In the genomic region with DNA sequence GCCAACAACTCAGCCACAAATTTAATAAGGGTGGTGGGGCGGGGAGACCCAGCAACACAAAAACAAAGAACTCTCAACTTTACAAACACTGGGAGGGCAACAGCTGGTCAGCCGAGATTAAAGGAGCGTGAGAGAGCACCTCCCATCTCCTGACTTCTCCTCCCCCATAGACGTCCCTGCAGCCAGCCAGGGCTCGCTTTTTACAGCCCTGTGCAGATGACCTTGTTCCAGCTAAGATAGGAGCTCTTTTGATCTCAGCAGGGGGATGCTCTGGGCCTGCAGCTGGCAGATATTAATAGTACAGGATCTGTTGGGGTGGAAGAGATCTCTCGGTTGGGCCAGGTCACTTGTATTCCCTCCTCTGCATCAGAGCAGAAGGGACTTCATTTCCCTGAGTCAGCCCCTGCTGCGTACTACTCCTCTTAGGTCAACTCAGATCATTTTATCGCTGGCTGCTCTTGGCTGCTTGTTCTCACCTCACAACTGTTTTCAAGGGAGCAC, we compare ENCODE assay signal across 1 cellular context.
TF ChIP-seq lines count a peak whose summit lies in the region.

No MANE protein-coding gene starts in this region.

TF ChIP-seq in K562, 482 proteins besides CTCF, POLR2A, EP300 and RAD21 (continued from another document and continues in another):
- no peak for TF ChIP-seq SMARCA5 (IDR thresholded peaks at IDR 0.05)
- no peak for TF ChIP-seq RBM34 (IDR thresholded peaks at IDR 0.05; ENCODE audit: borderline replicate concordance, insufficient read depth, low read length)
- no peak for TF ChIP-seq PTBP1 (IDR thresholded peaks at IDR 0.05; ENCODE audit: low read depth, low read length)
- TF ChIP-seq EGR1 (conservative IDR thresholded peaks at IDR 0.05), result peak; percentile 45
- no peak for TF ChIP-seq ZNF324 (CRISPR knock-in tag; IDR thresholded peaks at IDR 0.05)
- TF ChIP-seq DDX20 (tag; IDR thresholded peaks at IDR 0.05; ENCODE audit: low read depth), result no peak
- peak; percentile 97 for TF ChIP-seq NBN (IDR thresholded peaks at IDR 0.05; ENCODE audit: low read depth)
- TF ChIP-seq, protein P1, sequence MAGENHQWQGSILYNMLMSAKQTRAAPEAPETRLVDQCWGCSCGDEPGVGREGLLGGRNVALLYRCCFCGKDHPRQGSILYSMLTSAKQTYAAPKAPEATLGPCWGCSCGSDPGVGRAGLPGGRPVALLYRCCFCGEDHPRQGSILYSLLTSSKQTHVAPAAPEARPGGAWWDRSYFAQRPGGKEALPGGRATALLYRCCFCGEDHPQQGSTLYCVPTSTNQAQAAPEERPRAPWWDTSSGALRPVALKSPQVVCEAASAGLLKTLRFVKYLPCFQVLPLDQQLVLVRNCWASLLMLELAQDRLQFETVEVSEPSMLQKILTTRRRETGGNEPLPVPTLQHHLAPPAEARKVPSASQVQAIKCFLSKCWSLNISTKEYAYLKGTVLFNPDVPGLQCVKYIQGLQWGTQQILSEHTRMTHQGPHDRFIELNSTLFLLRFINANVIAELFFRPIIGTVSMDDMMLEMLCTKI (IDR thresholded peaks at IDR 0.05; ENCODE audit: partially characterized antibody), result no peak
- TF ChIP-seq, protein P2, sequence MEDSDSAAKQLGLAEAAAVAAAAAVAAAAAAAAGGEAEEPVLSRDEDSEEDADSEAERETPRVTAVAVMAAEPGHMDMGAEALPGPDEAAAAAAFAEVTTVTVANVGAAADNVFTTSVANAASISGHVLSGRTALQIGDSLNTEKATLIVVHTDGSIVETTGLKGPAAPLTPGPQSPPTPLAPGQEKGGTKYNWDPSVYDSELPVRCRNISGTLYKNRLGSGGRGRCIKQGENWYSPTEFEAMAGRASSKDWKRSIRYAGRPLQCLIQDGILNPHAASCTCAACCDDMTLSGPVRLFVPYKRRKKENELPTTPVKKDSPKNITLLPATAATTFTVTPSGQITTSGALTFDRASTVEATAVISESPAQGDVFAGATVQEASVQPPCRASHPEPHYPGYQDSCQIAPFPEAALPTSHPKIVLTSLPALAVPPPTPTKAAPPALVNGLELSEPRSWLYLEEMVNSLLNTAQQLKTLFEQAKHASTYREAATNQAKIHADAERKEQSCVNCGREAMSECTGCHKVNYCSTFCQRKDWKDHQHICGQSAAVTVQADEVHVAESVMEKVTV (CRISPR knock-in tag; IDR thresholded peaks at IDR 0.05), result no peak
- TF ChIP-seq, protein P3, sequence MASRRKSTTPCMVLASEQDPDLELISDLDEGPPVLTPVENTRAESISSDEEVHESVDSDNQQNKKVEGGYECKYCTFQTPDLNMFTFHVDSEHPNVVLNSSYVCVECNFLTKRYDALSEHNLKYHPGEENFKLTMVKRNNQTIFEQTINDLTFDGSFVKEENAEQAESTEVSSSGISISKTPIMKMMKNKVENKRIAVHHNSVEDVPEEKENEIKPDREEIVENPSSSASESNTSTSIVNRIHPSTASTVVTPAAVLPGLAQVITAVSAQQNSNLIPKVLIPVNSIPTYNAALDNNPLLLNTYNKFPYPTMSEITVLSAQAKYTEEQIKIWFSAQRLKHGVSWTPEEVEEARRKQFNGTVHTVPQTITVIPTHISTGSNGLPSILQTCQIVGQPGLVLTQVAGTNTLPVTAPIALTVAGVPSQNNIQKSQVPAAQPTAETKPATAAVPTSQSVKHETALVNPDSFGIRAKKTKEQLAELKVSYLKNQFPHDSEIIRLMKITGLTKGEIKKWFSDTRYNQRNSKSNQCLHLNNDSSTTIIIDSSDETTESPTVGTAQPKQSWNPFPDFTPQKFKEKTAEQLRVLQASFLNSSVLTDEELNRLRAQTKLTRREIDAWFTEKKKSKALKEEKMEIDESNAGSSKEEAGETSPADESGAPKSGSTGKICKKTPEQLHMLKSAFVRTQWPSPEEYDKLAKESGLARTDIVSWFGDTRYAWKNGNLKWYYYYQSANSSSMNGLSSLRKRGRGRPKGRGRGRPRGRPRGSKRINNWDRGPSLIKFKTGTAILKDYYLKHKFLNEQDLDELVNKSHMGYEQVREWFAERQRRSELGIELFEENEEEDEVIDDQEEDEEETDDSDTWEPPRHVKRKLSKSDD (conservative IDR thresholded peaks at IDR 0.05; ENCODE audit: low read length), result 0 out of 2 replicates have a peak, but pooled peaks have one; percentile 30
- TF ChIP-seq HDAC3 (IDR thresholded peaks at IDR 0.05; ENCODE audit: borderline replicate concordance, partially characterized antibody), result peak; percentile 92
- TF ChIP-seq, protein P4, sequence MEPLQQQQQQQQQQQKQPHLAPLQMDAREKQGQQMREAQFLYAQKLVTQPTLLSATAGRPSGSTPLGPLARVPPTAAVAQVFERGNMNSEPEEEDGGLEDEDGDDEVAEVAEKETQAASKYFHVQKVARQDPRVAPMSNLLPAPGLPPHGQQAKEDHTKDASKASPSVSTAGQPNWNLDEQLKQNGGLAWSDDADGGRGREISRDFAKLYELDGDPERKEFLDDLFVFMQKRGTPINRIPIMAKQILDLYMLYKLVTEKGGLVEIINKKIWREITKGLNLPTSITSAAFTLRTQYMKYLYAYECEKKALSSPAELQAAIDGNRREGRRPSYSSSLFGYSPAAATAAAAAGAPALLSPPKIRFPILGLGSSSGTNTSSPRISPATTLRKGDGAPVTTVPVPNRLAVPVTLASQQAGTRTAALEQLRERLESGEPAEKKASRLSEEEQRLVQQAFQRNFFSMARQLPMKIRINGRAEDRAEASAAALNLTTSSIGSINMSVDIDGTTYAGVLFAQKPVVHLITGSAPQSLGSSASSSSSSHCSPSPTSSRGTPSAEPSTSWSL (CRISPR knock-in tag; IDR thresholded peaks at IDR 0.05; ENCODE audit: borderline replicate concordance), result no peak
- TF ChIP-seq ZBTB17 (CRISPR knock-in tag; IDR thresholded peaks at IDR 0.05), result no peak
- peak; percentile 68 for TF ChIP-seq MAFF (IDR thresholded peaks at IDR 0.05; ENCODE audit: low read length)
- TF ChIP-seq, protein P5, sequence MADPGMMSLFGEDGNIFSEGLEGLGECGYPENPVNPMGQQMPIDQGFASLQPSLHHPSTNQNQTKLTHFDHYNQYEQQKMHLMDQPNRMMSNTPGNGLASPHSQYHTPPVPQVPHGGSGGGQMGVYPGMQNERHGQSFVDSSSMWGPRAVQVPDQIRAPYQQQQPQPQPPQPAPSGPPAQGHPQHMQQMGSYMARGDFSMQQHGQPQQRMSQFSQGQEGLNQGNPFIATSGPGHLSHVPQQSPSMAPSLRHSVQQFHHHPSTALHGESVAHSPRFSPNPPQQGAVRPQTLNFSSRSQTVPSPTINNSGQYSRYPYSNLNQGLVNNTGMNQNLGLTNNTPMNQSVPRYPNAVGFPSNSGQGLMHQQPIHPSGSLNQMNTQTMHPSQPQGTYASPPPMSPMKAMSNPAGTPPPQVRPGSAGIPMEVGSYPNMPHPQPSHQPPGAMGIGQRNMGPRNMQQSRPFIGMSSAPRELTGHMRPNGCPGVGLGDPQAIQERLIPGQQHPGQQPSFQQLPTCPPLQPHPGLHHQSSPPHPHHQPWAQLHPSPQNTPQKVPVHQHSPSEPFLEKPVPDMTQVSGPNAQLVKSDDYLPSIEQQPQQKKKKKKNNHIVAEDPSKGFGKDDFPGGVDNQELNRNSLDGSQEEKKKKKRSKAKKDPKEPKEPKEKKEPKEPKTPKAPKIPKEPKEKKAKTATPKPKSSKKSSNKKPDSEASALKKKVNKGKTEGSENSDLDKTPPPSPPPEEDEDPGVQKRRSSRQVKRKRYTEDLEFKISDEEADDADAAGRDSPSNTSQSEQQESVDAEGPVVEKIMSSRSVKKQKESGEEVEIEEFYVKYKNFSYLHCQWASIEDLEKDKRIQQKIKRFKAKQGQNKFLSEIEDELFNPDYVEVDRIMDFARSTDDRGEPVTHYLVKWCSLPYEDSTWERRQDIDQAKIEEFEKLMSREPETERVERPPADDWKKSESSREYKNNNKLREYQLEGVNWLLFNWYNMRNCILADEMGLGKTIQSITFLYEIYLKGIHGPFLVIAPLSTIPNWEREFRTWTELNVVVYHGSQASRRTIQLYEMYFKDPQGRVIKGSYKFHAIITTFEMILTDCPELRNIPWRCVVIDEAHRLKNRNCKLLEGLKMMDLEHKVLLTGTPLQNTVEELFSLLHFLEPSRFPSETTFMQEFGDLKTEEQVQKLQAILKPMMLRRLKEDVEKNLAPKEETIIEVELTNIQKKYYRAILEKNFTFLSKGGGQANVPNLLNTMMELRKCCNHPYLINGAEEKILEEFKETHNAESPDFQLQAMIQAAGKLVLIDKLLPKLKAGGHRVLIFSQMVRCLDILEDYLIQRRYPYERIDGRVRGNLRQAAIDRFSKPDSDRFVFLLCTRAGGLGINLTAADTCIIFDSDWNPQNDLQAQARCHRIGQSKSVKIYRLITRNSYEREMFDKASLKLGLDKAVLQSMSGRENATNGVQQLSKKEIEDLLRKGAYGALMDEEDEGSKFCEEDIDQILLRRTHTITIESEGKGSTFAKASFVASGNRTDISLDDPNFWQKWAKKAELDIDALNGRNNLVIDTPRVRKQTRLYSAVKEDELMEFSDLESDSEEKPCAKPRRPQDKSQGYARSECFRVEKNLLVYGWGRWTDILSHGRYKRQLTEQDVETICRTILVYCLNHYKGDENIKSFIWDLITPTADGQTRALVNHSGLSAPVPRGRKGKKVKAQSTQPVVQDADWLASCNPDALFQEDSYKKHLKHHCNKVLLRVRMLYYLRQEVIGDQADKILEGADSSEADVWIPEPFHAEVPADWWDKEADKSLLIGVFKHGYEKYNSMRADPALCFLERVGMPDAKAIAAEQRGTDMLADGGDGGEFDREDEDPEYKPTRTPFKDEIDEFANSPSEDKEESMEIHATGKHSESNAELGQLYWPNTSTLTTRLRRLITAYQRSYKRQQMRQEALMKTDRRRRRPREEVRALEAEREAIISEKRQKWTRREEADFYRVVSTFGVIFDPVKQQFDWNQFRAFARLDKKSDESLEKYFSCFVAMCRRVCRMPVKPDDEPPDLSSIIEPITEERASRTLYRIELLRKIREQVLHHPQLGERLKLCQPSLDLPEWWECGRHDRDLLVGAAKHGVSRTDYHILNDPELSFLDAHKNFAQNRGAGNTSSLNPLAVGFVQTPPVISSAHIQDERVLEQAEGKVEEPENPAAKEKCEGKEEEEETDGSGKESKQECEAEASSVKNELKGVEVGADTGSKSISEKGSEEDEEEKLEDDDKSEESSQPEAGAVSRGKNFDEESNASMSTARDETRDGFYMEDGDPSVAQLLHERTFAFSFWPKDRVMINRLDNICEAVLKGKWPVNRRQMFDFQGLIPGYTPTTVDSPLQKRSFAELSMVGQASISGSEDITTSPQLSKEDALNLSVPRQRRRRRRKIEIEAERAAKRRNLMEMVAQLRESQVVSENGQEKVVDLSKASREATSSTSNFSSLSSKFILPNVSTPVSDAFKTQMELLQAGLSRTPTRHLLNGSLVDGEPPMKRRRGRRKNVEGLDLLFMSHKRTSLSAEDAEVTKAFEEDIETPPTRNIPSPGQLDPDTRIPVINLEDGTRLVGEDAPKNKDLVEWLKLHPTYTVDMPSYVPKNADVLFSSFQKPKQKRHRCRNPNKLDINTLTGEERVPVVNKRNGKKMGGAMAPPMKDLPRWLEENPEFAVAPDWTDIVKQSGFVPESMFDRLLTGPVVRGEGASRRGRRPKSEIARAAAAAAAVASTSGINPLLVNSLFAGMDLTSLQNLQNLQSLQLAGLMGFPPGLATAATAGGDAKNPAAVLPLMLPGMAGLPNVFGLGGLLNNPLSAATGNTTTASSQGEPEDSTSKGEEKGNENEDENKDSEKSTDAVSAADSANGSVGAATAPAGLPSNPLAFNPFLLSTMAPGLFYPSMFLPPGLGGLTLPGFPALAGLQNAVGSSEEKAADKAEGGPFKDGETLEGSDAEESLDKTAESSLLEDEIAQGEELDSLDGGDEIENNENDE (IDR thresholded peaks at IDR 0.05; ENCODE audit: low read depth, low read length), result no peak
- TF ChIP-seq ZBED1 (IDR thresholded peaks at IDR 0.05), result 0 out of 2 replicates have a peak, but pooled peaks have one; percentile 50
- no peak for TF ChIP-seq RFX7 (CRISPR knock-in tag; IDR thresholded peaks at IDR 0.05)
- TF ChIP-seq, protein P6, sequence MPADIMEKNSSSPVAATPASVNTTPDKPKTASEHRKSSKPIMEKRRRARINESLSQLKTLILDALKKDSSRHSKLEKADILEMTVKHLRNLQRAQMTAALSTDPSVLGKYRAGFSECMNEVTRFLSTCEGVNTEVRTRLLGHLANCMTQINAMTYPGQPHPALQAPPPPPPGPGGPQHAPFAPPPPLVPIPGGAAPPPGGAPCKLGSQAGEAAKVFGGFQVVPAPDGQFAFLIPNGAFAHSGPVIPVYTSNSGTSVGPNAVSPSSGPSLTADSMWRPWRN (IDR thresholded peaks at IDR 0.05; ENCODE audit: low read depth), result peak; percentile 85
- TF ChIP-seq ZBTB7A (IDR thresholded peaks at IDR 0.05; ENCODE audit: borderline replicate concordance, control insufficient read depth, low read depth, low read length), result 0 out of 2 replicates have a peak, but pooled peaks have one; percentile 59
- TF ChIP-seq HDAC1 (IDR thresholded peaks at IDR 0.05), result peak; percentile 21 to 88; a peak in 3 of 4 replicates
- TF ChIP-seq GABPB2 (CRISPR knock-in tag; conservative IDR thresholded peaks at IDR 0.05), result no peak
- TF ChIP-seq ZNF311 (CRISPR knock-in tag; IDR thresholded peaks at IDR 0.05), result no peak
- no peak for TF ChIP-seq SRSF1 (IDR thresholded peaks at IDR 0.05; ENCODE audit: low read depth, low read length)
- peak; percentile 95 for TF ChIP-seq ZNF316 (IDR thresholded peaks at IDR 0.05)
- no peak for TF ChIP-seq CBFB (CRISPR knock-in tag; IDR thresholded peaks at IDR 0.05)
- no peak for TF ChIP-seq ZNF586 (CRISPR knock-in tag; conservative IDR thresholded peaks at IDR 0.05)
- TF ChIP-seq, protein P7, sequence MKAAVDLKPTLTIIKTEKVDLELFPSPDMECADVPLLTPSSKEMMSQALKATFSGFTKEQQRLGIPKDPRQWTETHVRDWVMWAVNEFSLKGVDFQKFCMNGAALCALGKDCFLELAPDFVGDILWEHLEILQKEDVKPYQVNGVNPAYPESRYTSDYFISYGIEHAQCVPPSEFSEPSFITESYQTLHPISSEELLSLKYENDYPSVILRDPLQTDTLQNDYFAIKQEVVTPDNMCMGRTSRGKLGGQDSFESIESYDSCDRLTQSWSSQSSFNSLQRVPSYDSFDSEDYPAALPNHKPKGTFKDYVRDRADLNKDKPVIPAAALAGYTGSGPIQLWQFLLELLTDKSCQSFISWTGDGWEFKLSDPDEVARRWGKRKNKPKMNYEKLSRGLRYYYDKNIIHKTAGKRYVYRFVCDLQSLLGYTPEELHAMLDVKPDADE (conservative IDR thresholded peaks at IDR 0.05; ENCODE audit: control insufficient read depth, low read depth, low read length), result peak; percentile 53; the same call in 1 of the 2 replicates
- no peak for TF ChIP-seq SNRNP70 (optimal IDR thresholded peaks at IDR 0.05; ENCODE audit: low read depth, low read length)
- no peak for TF ChIP-seq HNRNPK (IDR thresholded peaks at IDR 0.05; ENCODE audit: low read depth, low read length, poor library complexity, severe bottlenecking)
